Comparison of ENCODE assay signal across 2 cellular contexts in the genomic region with DNA sequence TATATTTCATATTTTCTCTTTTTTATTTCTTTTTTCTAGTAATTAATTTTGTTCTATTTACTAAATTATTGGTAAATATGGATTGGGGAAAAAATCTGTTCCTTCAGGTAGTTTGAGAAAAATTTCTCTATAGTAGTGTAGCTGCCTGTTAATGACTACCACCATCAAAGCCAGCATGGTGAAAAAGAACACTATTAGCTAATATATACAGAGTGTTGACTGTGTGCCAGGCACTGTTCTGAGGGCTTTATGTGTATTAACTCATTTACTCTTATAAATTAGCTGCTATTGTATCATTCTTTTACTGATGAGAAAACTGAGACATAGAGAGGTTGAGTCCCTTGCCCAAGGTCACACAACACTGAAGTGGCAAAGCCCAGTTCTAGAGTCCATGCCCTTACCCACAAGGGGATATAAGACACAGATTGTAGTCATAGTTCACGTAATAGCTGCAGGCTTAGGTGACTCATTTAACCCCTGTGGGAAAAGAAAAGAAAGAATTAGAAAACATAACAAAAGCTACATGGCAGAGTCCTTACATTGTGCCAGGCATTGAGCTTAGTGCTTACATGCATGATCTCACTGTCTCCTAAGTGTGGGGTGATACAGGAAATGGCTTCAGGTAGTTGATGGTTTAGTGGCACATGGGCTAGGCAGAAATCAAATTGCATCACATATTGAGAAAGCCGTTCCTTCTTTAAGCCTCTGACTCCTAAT.
TF ChIP-seq lines count a peak whose summit lies in the region.

No MANE protein-coding gene starts in this region.

TF ChIP-seq in H1, 55 proteins besides CTCF, POLR2A, EP300 and RAD21 (continues in another document):
- TF ChIP-seq, protein P1, sequence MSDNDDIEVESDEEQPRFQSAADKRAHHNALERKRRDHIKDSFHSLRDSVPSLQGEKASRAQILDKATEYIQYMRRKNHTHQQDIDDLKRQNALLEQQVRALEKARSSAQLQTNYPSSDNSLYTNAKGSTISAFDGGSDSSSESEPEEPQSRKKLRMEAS (IDR thresholded peaks at IDR 0.05), result no peak
- no peak for TF ChIP-seq SIX5 (IDR thresholded peaks at IDR 0.05; ENCODE audit: low read depth, low read length)
- no peak for TF ChIP-seq HDAC6 (IDR thresholded peaks at IDR 0.05; ENCODE audit: low read depth, low read length)
- TF ChIP-seq BACH1 (IDR thresholded peaks at IDR 0.05; ENCODE audit: low read length), result no peak
- TF ChIP-seq SIRT6 (IDR thresholded peaks at IDR 0.05; ENCODE audit: low read length), result no peak
- TF ChIP-seq YY1 (IDR thresholded peaks at IDR 0.05; ENCODE audit: low read depth, low read length), result no peak
- no peak for TF ChIP-seq RBBP5 (IDR thresholded peaks at IDR 0.05; ENCODE audit: borderline replicate concordance, low read depth, low read length)
- TF ChIP-seq, protein P2, sequence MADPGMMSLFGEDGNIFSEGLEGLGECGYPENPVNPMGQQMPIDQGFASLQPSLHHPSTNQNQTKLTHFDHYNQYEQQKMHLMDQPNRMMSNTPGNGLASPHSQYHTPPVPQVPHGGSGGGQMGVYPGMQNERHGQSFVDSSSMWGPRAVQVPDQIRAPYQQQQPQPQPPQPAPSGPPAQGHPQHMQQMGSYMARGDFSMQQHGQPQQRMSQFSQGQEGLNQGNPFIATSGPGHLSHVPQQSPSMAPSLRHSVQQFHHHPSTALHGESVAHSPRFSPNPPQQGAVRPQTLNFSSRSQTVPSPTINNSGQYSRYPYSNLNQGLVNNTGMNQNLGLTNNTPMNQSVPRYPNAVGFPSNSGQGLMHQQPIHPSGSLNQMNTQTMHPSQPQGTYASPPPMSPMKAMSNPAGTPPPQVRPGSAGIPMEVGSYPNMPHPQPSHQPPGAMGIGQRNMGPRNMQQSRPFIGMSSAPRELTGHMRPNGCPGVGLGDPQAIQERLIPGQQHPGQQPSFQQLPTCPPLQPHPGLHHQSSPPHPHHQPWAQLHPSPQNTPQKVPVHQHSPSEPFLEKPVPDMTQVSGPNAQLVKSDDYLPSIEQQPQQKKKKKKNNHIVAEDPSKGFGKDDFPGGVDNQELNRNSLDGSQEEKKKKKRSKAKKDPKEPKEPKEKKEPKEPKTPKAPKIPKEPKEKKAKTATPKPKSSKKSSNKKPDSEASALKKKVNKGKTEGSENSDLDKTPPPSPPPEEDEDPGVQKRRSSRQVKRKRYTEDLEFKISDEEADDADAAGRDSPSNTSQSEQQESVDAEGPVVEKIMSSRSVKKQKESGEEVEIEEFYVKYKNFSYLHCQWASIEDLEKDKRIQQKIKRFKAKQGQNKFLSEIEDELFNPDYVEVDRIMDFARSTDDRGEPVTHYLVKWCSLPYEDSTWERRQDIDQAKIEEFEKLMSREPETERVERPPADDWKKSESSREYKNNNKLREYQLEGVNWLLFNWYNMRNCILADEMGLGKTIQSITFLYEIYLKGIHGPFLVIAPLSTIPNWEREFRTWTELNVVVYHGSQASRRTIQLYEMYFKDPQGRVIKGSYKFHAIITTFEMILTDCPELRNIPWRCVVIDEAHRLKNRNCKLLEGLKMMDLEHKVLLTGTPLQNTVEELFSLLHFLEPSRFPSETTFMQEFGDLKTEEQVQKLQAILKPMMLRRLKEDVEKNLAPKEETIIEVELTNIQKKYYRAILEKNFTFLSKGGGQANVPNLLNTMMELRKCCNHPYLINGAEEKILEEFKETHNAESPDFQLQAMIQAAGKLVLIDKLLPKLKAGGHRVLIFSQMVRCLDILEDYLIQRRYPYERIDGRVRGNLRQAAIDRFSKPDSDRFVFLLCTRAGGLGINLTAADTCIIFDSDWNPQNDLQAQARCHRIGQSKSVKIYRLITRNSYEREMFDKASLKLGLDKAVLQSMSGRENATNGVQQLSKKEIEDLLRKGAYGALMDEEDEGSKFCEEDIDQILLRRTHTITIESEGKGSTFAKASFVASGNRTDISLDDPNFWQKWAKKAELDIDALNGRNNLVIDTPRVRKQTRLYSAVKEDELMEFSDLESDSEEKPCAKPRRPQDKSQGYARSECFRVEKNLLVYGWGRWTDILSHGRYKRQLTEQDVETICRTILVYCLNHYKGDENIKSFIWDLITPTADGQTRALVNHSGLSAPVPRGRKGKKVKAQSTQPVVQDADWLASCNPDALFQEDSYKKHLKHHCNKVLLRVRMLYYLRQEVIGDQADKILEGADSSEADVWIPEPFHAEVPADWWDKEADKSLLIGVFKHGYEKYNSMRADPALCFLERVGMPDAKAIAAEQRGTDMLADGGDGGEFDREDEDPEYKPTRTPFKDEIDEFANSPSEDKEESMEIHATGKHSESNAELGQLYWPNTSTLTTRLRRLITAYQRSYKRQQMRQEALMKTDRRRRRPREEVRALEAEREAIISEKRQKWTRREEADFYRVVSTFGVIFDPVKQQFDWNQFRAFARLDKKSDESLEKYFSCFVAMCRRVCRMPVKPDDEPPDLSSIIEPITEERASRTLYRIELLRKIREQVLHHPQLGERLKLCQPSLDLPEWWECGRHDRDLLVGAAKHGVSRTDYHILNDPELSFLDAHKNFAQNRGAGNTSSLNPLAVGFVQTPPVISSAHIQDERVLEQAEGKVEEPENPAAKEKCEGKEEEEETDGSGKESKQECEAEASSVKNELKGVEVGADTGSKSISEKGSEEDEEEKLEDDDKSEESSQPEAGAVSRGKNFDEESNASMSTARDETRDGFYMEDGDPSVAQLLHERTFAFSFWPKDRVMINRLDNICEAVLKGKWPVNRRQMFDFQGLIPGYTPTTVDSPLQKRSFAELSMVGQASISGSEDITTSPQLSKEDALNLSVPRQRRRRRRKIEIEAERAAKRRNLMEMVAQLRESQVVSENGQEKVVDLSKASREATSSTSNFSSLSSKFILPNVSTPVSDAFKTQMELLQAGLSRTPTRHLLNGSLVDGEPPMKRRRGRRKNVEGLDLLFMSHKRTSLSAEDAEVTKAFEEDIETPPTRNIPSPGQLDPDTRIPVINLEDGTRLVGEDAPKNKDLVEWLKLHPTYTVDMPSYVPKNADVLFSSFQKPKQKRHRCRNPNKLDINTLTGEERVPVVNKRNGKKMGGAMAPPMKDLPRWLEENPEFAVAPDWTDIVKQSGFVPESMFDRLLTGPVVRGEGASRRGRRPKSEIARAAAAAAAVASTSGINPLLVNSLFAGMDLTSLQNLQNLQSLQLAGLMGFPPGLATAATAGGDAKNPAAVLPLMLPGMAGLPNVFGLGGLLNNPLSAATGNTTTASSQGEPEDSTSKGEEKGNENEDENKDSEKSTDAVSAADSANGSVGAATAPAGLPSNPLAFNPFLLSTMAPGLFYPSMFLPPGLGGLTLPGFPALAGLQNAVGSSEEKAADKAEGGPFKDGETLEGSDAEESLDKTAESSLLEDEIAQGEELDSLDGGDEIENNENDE (IDR thresholded peaks at IDR 0.05; ENCODE audit: insufficient replicate concordance, low read length), result no peak
- TF ChIP-seq PHF8 (conservative IDR thresholded peaks at IDR 0.05; ENCODE audit: low read depth, low read length), result no peak
- no peak for TF ChIP-seq HDAC2 (IDR thresholded peaks at IDR 0.05; ENCODE audit: borderline replicate concordance in 1 of 2, low read depth in 2 of 2, low read length in 2 of 2)
- no peak for TF ChIP-seq CHD2 (IDR thresholded peaks at IDR 0.05; ENCODE audit: low read length)
- TF ChIP-seq KDM5A (IDR thresholded peaks at IDR 0.05; ENCODE audit: low read length), result no peak
- TF ChIP-seq SP4 (IDR thresholded peaks at IDR 0.05; ENCODE audit: low read length), result no peak
- TF ChIP-seq JUN (IDR thresholded peaks at IDR 0.05; ENCODE audit: low read depth, low read length), result no peak
- TF ChIP-seq, protein P3, sequence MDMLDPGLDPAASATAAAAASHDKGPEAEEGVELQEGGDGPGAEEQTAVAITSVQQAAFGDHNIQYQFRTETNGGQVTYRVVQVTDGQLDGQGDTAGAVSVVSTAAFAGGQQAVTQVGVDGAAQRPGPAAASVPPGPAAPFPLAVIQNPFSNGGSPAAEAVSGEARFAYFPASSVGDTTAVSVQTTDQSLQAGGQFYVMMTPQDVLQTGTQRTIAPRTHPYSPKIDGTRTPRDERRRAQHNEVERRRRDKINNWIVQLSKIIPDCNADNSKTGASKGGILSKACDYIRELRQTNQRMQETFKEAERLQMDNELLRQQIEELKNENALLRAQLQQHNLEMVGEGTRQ (IDR thresholded peaks at IDR 0.05; ENCODE audit: low read length), result no peak

TF ChIP-seq in HEK293T, 16 proteins besides CTCF, POLR2A, EP300 and RAD21:
- TF ChIP-seq SP1 (IDR thresholded peaks at IDR 0.05) (no peak), L3MBTL2 (conservative IDR thresholded peaks at IDR 0.05) (no peak)
